ENCODE assay signal across 2 cellular contexts in genomic region chr10:72981028-72981881, GRCh38.
TF ChIP-seq lines count a peak whose summit lies in the region.

No MANE protein-coding gene starts in this region.

TF ChIP-seq in IMR-90, 13 proteins besides CTCF, POLR2A, EP300 and RAD21 (continued from another document):
- TF ChIP-seq USF2 (IDR thresholded peaks at IDR 0.05; ENCODE audit: low read depth, low read length): no peak
- TF ChIP-seq SMC3 (IDR thresholded peaks at IDR 0.05; ENCODE audit: low read depth, low read length): no peak
- TF ChIP-seq CEBPB (IDR thresholded peaks at IDR 0.05; ENCODE audit: low read depth, low read length): no peak
- no peak for TF ChIP-seq MXI1 (IDR thresholded peaks at IDR 0.05; ENCODE audit: borderline replicate concordance, low read depth, low read length)
- no peak for TF ChIP-seq ELK1 (IDR thresholded peaks at IDR 0.05; ENCODE audit: borderline replicate concordance, low read depth, low read length)
TF ChIP-seq in IMR-90: peak in this region for 0.

TF ChIP-seq in WTC11, 78 proteins besides CTCF, POLR2A, EP300 and RAD21 (continued from another document):
- TF ChIP-seq STAT6 (CRISPR knock-in tag; conservative IDR thresholded peaks at IDR 0.05; ENCODE audit: low read depth): no peak
- no peak for TF ChIP-seq IRF2 (CRISPR knock-in tag; IDR thresholded peaks at IDR 0.05; ENCODE audit: borderline replicate concordance, low read depth)
- no peak for TF ChIP-seq FOXP1 (CRISPR knock-in tag; IDR thresholded peaks at IDR 0.05; ENCODE audit: borderline replicate concordance)
- TF ChIP-seq ZBTB21 (CRISPR knock-in tag; IDR thresholded peaks at IDR 0.05; ENCODE audit: borderline replicate concordance): no peak
- TF ChIP-seq CREM (CRISPR knock-in tag; IDR thresholded peaks at IDR 0.05): no peak
TF ChIP-seq in WTC11: peak in this region for 0.
